ENCODE assay signal across 8 cellular contexts in the genomic region with DNA sequence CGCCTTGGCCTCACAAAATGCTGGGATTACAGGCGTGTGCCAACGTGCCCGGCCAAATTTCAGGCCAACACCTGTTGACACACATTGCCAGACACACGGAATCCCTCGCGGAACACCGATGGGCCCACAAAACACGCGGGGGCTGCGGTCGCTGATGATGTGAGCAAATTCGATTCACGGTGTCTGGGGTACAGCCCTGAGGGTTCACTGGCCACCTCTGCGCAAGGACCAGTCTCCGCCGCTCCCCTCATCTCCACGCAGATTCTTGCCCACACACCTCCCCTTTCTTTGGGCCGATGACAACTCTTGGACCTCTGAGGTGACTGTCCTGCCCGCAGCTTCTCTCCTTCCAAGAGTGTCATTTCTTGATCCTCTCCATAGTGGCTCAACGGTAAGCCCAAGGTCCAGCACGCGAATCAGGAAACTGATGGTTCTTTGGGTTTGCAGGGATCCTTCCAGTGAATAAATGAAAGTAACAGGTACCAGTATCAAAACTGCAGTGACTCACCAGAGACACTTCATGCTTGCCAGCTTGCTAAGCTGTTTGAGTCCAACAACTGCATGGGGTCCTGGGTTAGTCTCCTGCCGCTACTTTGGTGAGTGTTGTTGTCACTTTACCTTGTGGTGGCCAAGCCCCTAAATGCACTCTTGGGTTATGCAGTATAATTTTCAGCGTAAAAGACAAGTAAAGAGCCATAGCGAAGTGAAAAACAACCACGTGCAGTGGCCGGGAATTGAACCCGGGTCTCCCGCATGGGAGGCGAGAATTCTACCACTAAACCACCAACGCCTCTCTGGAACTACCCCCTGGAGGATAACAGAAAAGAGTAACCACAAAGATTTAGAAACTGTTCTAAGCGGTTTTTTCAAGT. TPM values are rescaled to one million over a fixed set of nuclear protein-coding genes. Genes with fewer than 3 reads are reported as not detected.
DNase-seq lines count a peak whose midpoint lies in the region; ATAC-seq, FAIRE-seq and TF ChIP-seq lines count a peak whose summit lies in the region.

No MANE protein-coding gene starts in this region.

- H3K4me3 ChIP-seq in PC-9: peak overlapping the region; percentile 52; the same call in 1 of the 2 replicates
- H3K4me3 ChIP-seq in GM12878: no peak overlapping the region
- H3K4me3 ChIP-seq in liver (ENCODE audit: low read depth in 1 of 3, low read length in 3 of 3): no peak overlapping the region

- H3K27ac ChIP-seq in CD4-positive, alpha-beta T cell (ENCODE audit: low read depth, low read length): no peak overlapping the region
- H3K27ac ChIP-seq in PC-9 (no peak overlapping the region), GM12878 (ENCODE audit: control insufficient read depth, insufficient read depth) (no peak overlapping the region), liver (ENCODE audit: low read depth in 1 of 2, low read length in 2 of 2) (no peak overlapping the region)

- TF ChIP-seq POLR2A in GM12878 (IDR thresholded peaks at IDR 0.05; ENCODE audit: low read depth, low read length): no peak

- H3K36me3 ChIP-seq in PC-9 (ENCODE audit: low read depth) (no peaks in the 10 kb centered on the region), GM12878 (ENCODE audit: control insufficient read depth in 2 of 2, insufficient read depth in 2 of 2, low read length in 1 of 2) (no peaks in the 10 kb centered on the region), liver (ENCODE audit: control insufficient read depth in 4 of 4, insufficient read depth in 3 of 4, low read depth in 1 of 4, low read length in 3 of 4) (peaks cover 0 to 3% (median 0%) of the 10 kb centered on the region in 4 donors)

- TF ChIP-seq CTCF in CD4-positive, alpha-beta T cell (IDR thresholded peaks at IDR 0.05): no peak
- TF ChIP-seq CTCF in PC-9 (conservative IDR thresholded peaks at IDR 0.05): no peak
- no peak for TF ChIP-seq CTCF in GM12878 (IDR thresholded peaks at IDR 0.05 in 2 of 3, conservative IDR thresholded peaks at IDR 0.05 in 1 of 3; ENCODE audit: control insufficient read depth in 2 of 3, extremely low read depth in 1 of 3, insufficient read depth in 1 of 3, low read depth in 3 of 3, low read length in 3 of 3)
- TF ChIP-seq CTCF in liver (IDR thresholded peaks at IDR 0.05; ENCODE audit: low read depth, low read length, missing input control): no peak

- peak overlapping the region; percentile 79 for H3K27ac Mint-ChIP-seq in CD4-positive, alpha-beta T cell

- CTCF ChIA-PET in CD4-positive, alpha-beta T cell (lab: Charles Lee): no interaction called here
- CTCF ChIA-PET in PC-9 (lab: Charles Lee): no interaction called here
- CTCF ChIA-PET in GM12878 (lab: Yijun Ruan, JAX): no interaction called here

- FAIRE-seq in GM12878 (lab: Jason Lieb, UNC): no peak

- peak overlapping the region; percentile 80 for H3K4me3 Mint-ChIP-seq in CD4-positive, alpha-beta T cell

- H2AFZ ChIP-seq in PC-9 (no peak overlapping the region), GM12878 (ENCODE audit: control insufficient read depth, low read depth, low read length) (no peak overlapping the region)

- H4K20me1 ChIP-seq in PC-9 (ENCODE audit: insufficient read depth) (no peaks in the 10 kb centered on the region), GM12878 (ENCODE audit: control insufficient read depth, insufficient read depth) (no peaks in the 10 kb centered on the region)

- no peaks in the 10 kb centered on the region for H3K27me3 ChIP-seq in CD4-positive, alpha-beta T cell (ENCODE audit: control insufficient read depth, insufficient read depth, low read length)
- H3K27me3 ChIP-seq in PC-9 (ENCODE audit: insufficient read depth, low read depth): no peaks in the 10 kb centered on the region
- no peaks in the 10 kb centered on the region; a peak in 2 of 4 replicates for H3K27me3 ChIP-seq in GM12878 (replicated peaks in 1 of 2; ENCODE audit: control insufficient read depth in 2 of 2, insufficient read depth in 2 of 2, low read length in 1 of 2)
- H3K27me3 ChIP-seq in liver (ENCODE audit: control insufficient read depth in 4 of 4, insufficient read depth in 4 of 4, low read length in 3 of 4): no peaks in the 10 kb centered on the region

- peak in 2 of 10 experiments; percentile 5 to 18 for DNase-seq in CD4-positive, alpha-beta T cell
- DNase-seq in PC-9 (peak; percentile 64 to 76), GM12878 (ENCODE audit: low read depth, low spot score) (peak; percentile 24), ureter (ENCODE audit: low spot score) (peak; percentile 42), cerebellar nuclear complex (lab: John Stamatoyannopoulos, UW) (no peak)

- RAD21 ChIA-PET in GM12878 (lab: Charles Lee; ENCODE audit: unreplicated experiment): no interaction called here

- peaks cover 28% of the 10 kb centered on the region for H3K27me3 Mint-ChIP-seq in CD4-positive, alpha-beta T cell

- BruUV-seq in PC-9 (replicated peaks; lab: Mats Ljungman, UMichigan) (no TSS peak), GM12878 (replicated peaks; lab: Mats Ljungman, UMichigan) (no TSS peak)

- H3K36me3 Mint-ChIP-seq in CD4-positive, alpha-beta T cell (ENCODE audit: low read depth): peaks cover 6% of the 10 kb centered on the region

- no peaks in the 10 kb centered on the region for H3K9me3 ChIP-seq in CD4-positive, alpha-beta T cell (ENCODE audit: control insufficient read depth, low read length)
- H3K9me3 ChIP-seq in PC-9 (ENCODE audit: insufficient read depth, low read depth) (no peaks in the 10 kb centered on the region), GM12878 (replicated peaks; ENCODE audit: control insufficient read depth, insufficient read depth, low read length) (peaks cover 4% of the 10 kb centered on the region; the same call in 2 of the 3 replicates), liver (ENCODE audit: control insufficient read depth in 4 of 4, low read length in 3 of 4) (no peaks in the 10 kb centered on the region)

- peak; percentile 37 for ATAC-seq in CD4-positive, alpha-beta T cell (ENCODE audit: poor library complexity)
- peak; percentile 49 for ATAC-seq in GM21360 (IDR thresholded peaks at IDR 0.05; ENCODE audit: unreplicated experiment)
- peak; percentile 87 for ATAC-seq in GM12878
- ATAC-seq in GM18511 (IDR thresholded peaks at IDR 0.05; ENCODE audit: unreplicated experiment): no peak

- H3K4me1 Mint-ChIP-seq in CD4-positive, alpha-beta T cell (ENCODE audit: low read depth): peaks cover 16% of the 10 kb centered on the region

- H3K9ac ChIP-seq in GM12878 (ENCODE audit: control insufficient read depth, insufficient read depth, low read length) (no peak overlapping the region), liver (ENCODE audit: low read depth in 1 of 2, low read length in 2 of 2) (no peak overlapping the region)

- H3K79me2 ChIP-seq in PC-9 (ENCODE audit: low read depth): no peaks in the 10 kb centered on the region
- H3K79me2 ChIP-seq in GM12878 (ENCODE audit: control insufficient read depth, insufficient read depth, low read length): no peaks in the 10 kb centered on the region

- no peaks in the 10 kb centered on the region for H3F3A ChIP-seq in PC-9 (ENCODE audit: insufficient read depth, low read depth)

- in situ Hi-C loops in GM12878 (cut with MboI): no loop called here

- peak overlapping the region; percentile 69 for H3K4me2 ChIP-seq in PC-9
- no peak overlapping the region for H3K4me2 ChIP-seq in GM12878 (ENCODE audit: control insufficient read depth, insufficient read depth)

- POLR2A ChIA-PET in CD4-positive, alpha-beta T cell (lab: Charles Lee): no interaction called here
- POLR2A ChIA-PET in PC-9 (lab: Charles Lee; ENCODE audit: unreplicated experiment) (interaction anchor here (0.6 to 0.7 kb wide), 2 partner anchors 57 to 118 kb away, joined by 3 to 4 read pairs; no protein-coding TSS in a partner anchor), GM12878 (lab: Charles Lee) (no interaction called here)

- SMC1A ChIA-PET in GM12878 (lab: Charles Lee; ENCODE audit: uncharacterized antibody, unreplicated experiment): no interaction called here

- H3K4me1 ChIP-seq in PC-9 (replicated peaks; ENCODE audit: insufficient read depth) (no peaks in the 10 kb centered on the region), GM12878 (ENCODE audit: control insufficient read depth, insufficient read depth, low read length) (peaks cover 10% of the 10 kb centered on the region), liver (ENCODE audit: control insufficient read depth in 4 of 4, insufficient read depth in 4 of 4, low read length in 3 of 4) (no peaks in the 10 kb centered on the region)

- no peaks in the 10 kb centered on the region for H3K9me3 Mint-ChIP-seq in CD4-positive, alpha-beta T cell

- intact Hi-C loops in CD4-positive, alpha-beta T cell (cut with DNase I, micrococcal nuclease): no loop called here
- intact Hi-C loops in PC-9 (cut with micrococcal nuclease; ENCODE audit: unreplicated experiment) (no loop called here), GM12878 (cut with micrococcal nuclease; ENCODE audit: unreplicated experiment) (no loop called here)

- 58% methylated on average over 32 of the region's 33 CpGs for WGBS in GM12878 (ENCODE audit: insufficient coverage, insufficient replicate concordance, low lambda C conversion rate, missing lambda C conversion rate)
- 81% methylated on average over 33 of the region's 33 CpGs for WGBS in liver

- H3K9me2 ChIP-seq in PC-9 (ENCODE audit: insufficient read depth): no peaks in the 10 kb centered on the region

- TF ChIP-seq RAD21 in GM12878 (IDR thresholded peaks at IDR 0.05; ENCODE audit: insufficient read depth, low read depth, low read length): no peak
- TF ChIP-seq RAD21 in liver (IDR thresholded peaks at IDR 0.05): no peak

- TF ChIP-seq EP300 in GM12878 (IDR thresholded peaks at IDR 0.05; ENCODE audit: borderline replicate concordance in 1 of 2, control insufficient read depth in 1 of 2, low read depth in 2 of 2, low read length in 2 of 2): no peak; a peak in 1 of 4 replicates

RNA-seq across cellular contexts. Expression of gene RNU1-3, which starts 11.0 kb away (rescaled TPM):
- 1,000 to 10,000 TPM; 4,982 to 5,937 TPM for total RNA-seq in CD4-positive, alpha-beta T cell
- total RNA-seq in PC-9 (2021): 1,333 and 3,235 TPM in 2 replicates
- under 0.01 TPM in 2 replicates for total RNA-seq in GM12878 (2013; cell fraction: nucleolus; rRNA removed)
- under 0.01 TPM in 2 replicates for total RNA-seq in GM12878 (2014; rRNA removed)
- 20,946 and 25,634 TPM in 2 replicates for total RNA-seq in GM12878 (2014; rRNA removed; fragmentation: Illumina TruSeq; extraction: Trizol)
- 2,403 and 2,678 TPM in 2 replicates for total RNA-seq in GM12878 (2021)
- not detected for polyA plus RNA-seq in GM12878 (2011; ENCODE audit: low read depth)
- polyA plus RNA-seq in GM12878 (2011; rRNA removed): 82.4 and 113 TPM in 2 replicates
- polyA plus RNA-seq in GM12878 (2011; cell fraction: cytosol; rRNA removed): under 0.01 TPM in 1 of 2 replicates, not detected in the other
- under 0.01 TPM in 2 replicates for polyA plus RNA-seq in GM12878 (2011; cell fraction: nucleus; rRNA removed)
- 66.2 TPM in 1 of 2 replicates, not detected in the other for polyA plus RNA-seq in GM12878 (2012)
- polyA plus RNA-seq in GM12878 (2014; fragmentation: Illumina TruSeq; extraction: Trizol): not detected in 2 replicates
- polyA plus RNA-seq in GM12878 (2014; fragmentation: Nextera tagmentation; extraction: Ambion mirVana): 1 to 10 TPM; 4.5 to 4.9 TPM
- not detected in 2 replicates for polyA plus RNA-seq in GM12878 (2014; rRNA removed)
- polyA plus RNA-seq in GM12878 (2016; fragmentation: Nextera tagmentation; extraction: Ambion mirVana): 1 to 10 TPM; 2.6 to 3.6 TPM
- polyA minus RNA-seq in GM12878 (2011; rRNA and poly(A)+ RNA removed): under 0.01 and 12,429 TPM in 2 replicates
- polyA minus RNA-seq in GM12878 (2011; cell fraction: cytosol; rRNA and poly(A)+ RNA removed): 90,580 and 95,504 TPM in 2 replicates
- 67,711 and 110,374 TPM in 2 replicates for polyA minus RNA-seq in GM12878 (2011; cell fraction: nucleus; rRNA and poly(A)+ RNA removed)
- under 1 TPM; under 0.01 TPM for total RNA-seq in liver
- 10 to 100 TPM in 1 of 2 donors, not detected in 1; 16.7 TPM for polyA plus RNA-seq in liver
- 1,626 TPM for total RNA-seq in ureter

Comparison
In these comparisons a context has a peak if more than half of its experiments do, and no peak if none do; other contexts are left out.
1. DNase-seq: peak in PC-9 (2 of 2), GM12878 (single experiment) and ureter (single experiment); none in cerebellar nuclear complex (0 of 2).